ENCODE assay signal across 8 cellular contexts in genomic region chr4:123555500-123556273, GRCh38.
DNase-seq lines count a peak whose midpoint lies in the region; ATAC-seq lines count a peak whose summit lies in the region.

No MANE protein-coding gene starts in this region.

- no peaks in the 10 kb centered on the region for H3K36me3 ChIP-seq in H7 (replicated peaks; ENCODE audit: control insufficient read depth, insufficient read depth, low read length)

- intact Hi-C loops in dendritic cell treated with granulocyte-macrophage colony-stimulating factor and Interleukin-4, amounts not matched to agents 40 ng/mL and 50 ng/mL, for 4 days (cut with micrococcal nuclease), result loop anchor here (5.0 kb wide), 1 partner anchor 163 kb away; no protein-coding TSS in a partner anchor

- no peak for ATAC-seq in GM21390 (IDR thresholded peaks at IDR 0.05; ENCODE audit: unreplicated experiment)

- H3K4me3 ChIP-seq in H7 (ENCODE audit: insufficient read depth, low read depth, low read length), result no peak overlapping the region

- DNase-seq in AG08396 (ENCODE audit: low spot score) (peak; percentile 36), NCI-H146 (lab: John Stamatoyannopoulos, UW) (peak; percentile 76), lung microvascular endothelial cell (ENCODE audit: low read depth in 2 of 2) (peak; percentile 83 to 94), ureter (ENCODE audit: low spot score) (peak; percentile 94), DMS79 treated with DMSO at 0.1 percent for 48 hours (lab: John Stamatoyannopoulos, UW) (no peak), H7 (no peak)

- H3K9me3 Mint-ChIP-seq in dendritic cell treated with granulocyte-macrophage colony-stimulating factor and Interleukin-4, amounts not matched to agents 40 ng/mL and 50 ng/mL, for 4 days, result no peaks in the 10 kb centered on the region

- no peaks in the 10 kb centered on the region for H3K36me3 Mint-ChIP-seq in dendritic cell treated with granulocyte-macrophage colony-stimulating factor and Interleukin-4, amounts not matched to agents 40 ng/mL and 50 ng/mL, for 4 days (ENCODE audit: low read depth)

- H3K27ac Mint-ChIP-seq in dendritic cell treated with granulocyte-macrophage colony-stimulating factor and Interleukin-4, amounts not matched to agents 40 ng/mL and 50 ng/mL, for 4 days, result peak overlapping the region; percentile 52

- H3K4me3 Mint-ChIP-seq in dendritic cell treated with granulocyte-macrophage colony-stimulating factor and Interleukin-4, amounts not matched to agents 40 ng/mL and 50 ng/mL, for 4 days, result no peak overlapping the region

- no peaks in the 10 kb centered on the region for H3K27me3 ChIP-seq in H7 (ENCODE audit: control insufficient read depth, insufficient read depth, low read length)

- H3K4me1 Mint-ChIP-seq in dendritic cell treated with granulocyte-macrophage colony-stimulating factor and Interleukin-4, amounts not matched to agents 40 ng/mL and 50 ng/mL, for 4 days (ENCODE audit: low read depth), result peaks cover 39% of the 10 kb centered on the region

- H3K27me3 Mint-ChIP-seq in dendritic cell treated with granulocyte-macrophage colony-stimulating factor and Interleukin-4, amounts not matched to agents 40 ng/mL and 50 ng/mL, for 4 days, result no peaks in the 10 kb centered on the region

Comparison
In these comparisons a context has a peak if more than half of its experiments do, and no peak if none do; other contexts are left out.
1. DNase-seq: peak in AG08396 (single experiment), NCI-H146 (single experiment), lung microvascular endothelial cell (2 of 2) and ureter (single experiment); none in DMS79 treated with DMSO at 0.1 percent for 48 hours (single experiment) and H7 (single experiment).